In genomic region chr7:113963356-113963755, GRCh38 we compare ENCODE assay signal across 1 cellular context.
TF ChIP-seq lines count a peak whose summit lies in the region.

No MANE protein-coding gene starts in this region.

TF ChIP-seq in HepG2, 621 proteins besides CTCF, POLR2A, EP300 and RAD21 (continued from another document):
- TF ChIP-seq POGK (CRISPR knock-in tag; conservative IDR thresholded peaks at IDR 0.05) (no peak), ZNF143 (CRISPR knock-in tag; IDR thresholded peaks at IDR 0.05) (no peak), CREB1 (IDR thresholded peaks at IDR 0.05) (no peak), CREB1 (CRISPR knock-in tag; IDR thresholded peaks at IDR 0.05) (no peak), WIZ (CRISPR knock-in tag; IDR thresholded peaks at IDR 0.05) (no peak), ZBTB7A (CRISPR knock-in tag; IDR thresholded peaks at IDR 0.05) (no peak), RERE (CRISPR knock-in tag; IDR thresholded peaks at IDR 0.05; ENCODE audit: low read depth) (no peak), MYC (CRISPR knock-in tag; IDR thresholded peaks at IDR 0.05; ENCODE audit: borderline replicate concordance) (no peak), ZC3H13 (CRISPR knock-in tag; IDR thresholded peaks at IDR 0.05) (no peak), PHF5A (CRISPR knock-in tag; IDR thresholded peaks at IDR 0.05; ENCODE audit: low read depth, unreplicated experiment) (no peak)
